ENCODE assay signal across 16 cellular contexts in the genomic region with DNA sequence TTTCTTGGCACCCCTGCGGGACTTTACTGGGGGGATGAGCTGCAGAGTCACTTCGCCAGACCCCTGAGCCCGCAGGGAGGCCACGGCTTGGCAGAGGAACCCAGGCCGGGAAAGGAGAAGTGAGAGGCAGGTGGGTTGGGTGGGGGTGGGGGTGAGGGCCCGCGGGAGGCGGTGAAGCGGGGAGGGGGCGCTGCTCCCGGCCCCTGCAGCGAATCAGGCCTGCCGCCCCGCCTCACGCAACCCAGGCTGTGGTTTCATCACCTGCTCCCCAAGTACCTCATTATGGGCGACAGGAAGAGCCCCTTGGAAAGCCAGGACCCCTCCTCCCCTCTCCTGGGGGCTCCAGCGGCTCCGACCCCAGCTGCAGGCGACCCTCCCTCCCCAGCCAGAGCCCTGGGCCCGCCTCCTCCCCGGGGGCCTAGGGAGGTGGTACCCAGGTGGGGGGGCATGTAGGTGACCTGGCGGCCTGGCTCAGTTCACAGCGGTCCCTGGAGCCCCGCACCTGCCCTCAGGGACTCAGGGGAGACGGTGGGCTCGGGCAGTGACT. TPM values are rescaled to one million over a fixed set of nuclear protein-coding genes. Genes with fewer than 3 reads are reported as not detected.
A peak's percentile ranks its signal among the peaks of the same experiment; 100 is the strongest.
DNase-seq lines count a peak whose midpoint lies in the region; ATAC-seq, FAIRE-seq and TF ChIP-seq lines count a peak whose summit lies in the region.
"Had no signal": no experiment of that assay in that cellular context is flagged by ENCODE, and none has a peak within 500 bp of the region (broad histone marks: within the 10 kb centered on the region; RNA-seq: fewer than 3 reads in every experiment).

No MANE protein-coding gene starts in this region.

- peaks cover 12 to 26% (median 23%) of the 10 kb centered on the region in 3 donors for H3K4me1 Mint-ChIP-seq in IgD-negative memory B cell

- CTCF ChIA-PET in H1 (lab: Charles Lee; ENCODE audit: partially characterized antibody): interaction anchor here (0.6 to 11.9 kb wide), 7 partner anchors 9 to 173 kb away, joined by 3 to 109 read pairs (median 3); a partner anchor contains a TSS

- peak overlapping the region; percentile 76 for H2BK5ac ChIP-seq in H1 (ENCODE audit: low read depth, low read length)

- peak overlapping the region; percentile 19 to 50; a peak in 3 of 4 replicates for H3K4me2 ChIP-seq in H1 (ENCODE audit: insufficient read depth in 1 of 2, low read depth in 2 of 2, low read length in 2 of 2)

- H3K79me1 ChIP-seq in H1 (ENCODE audit: low read depth, low read length): no peaks in the 10 kb centered on the region

- no peak overlapping the region for H2BK15ac ChIP-seq in H1 (ENCODE audit: low read length)

- peak overlapping the region; percentile 85 for H3K4ac ChIP-seq in H1 (replicated peaks; ENCODE audit: insufficient read length, low read depth, low read length)

- peaks cover 2% of the 10 kb centered on the region for H3K36me3 Mint-ChIP-seq in IgD-negative memory B cell

- TF ChIP-seq POLR2A in H1 (IDR thresholded peaks at IDR 0.05; ENCODE audit: control extremely low read depth in 1 of 2, low read depth in 2 of 2, low read length in 2 of 2) (peak in 1 of 2 experiments; percentile 24; a peak in 1 of 3 replicates), uterus (IDR thresholded peaks at IDR 0.05) (no peak)

- peaks cover 4% of the 10 kb centered on the region; the same call in 1 of the 2 replicates for H3K23me2 ChIP-seq in H1 (ENCODE audit: low read depth, low read length)

- no peak overlapping the region; a peak in 1 of 7 replicates for H3K9ac ChIP-seq in H1 (replicated peaks in 1 of 4; ENCODE audit: extremely low read depth in 1 of 4, low read depth in 3 of 4, low read length in 3 of 4)

- H3K4me3 ChIP-seq in H1 (ENCODE audit: extremely low read depth in 1 of 4, insufficient read depth in 2 of 4, low read depth in 3 of 4, low read length in 4 of 4) (peak overlapping the region in 1 of 4 experiments; percentile 29; a peak in 2 of 8 replicates), uterus (no peak overlapping the region)
- H3K4me3 ChIP-seq: stomach had no signal

- WGBS in H1 (ENCODE audit: extremely low coverage in 1 of 2, insufficient coverage in 1 of 2, insufficient read length in 1 of 2, insufficient replicate concordance in 2 of 2, low coverage in 1 of 2, low lambda C conversion rate in 2 of 2, missing lambda C conversion rate in 1 of 2), 2 experiments: 48% methylated on average over 17 of the region's 26 CpGs; no CpG with 5 or more reads in 1 of the 2 experiments

- 0 out of 2 replicates have a peak overlapping the region, but pooled peaks have one; percentile 63 for H2BK12ac ChIP-seq in H1 (ENCODE audit: low read depth, low read length)

- peaks cover 0 to 8% (median 5%) of the 10 kb centered on the region in 4 experiments; a peak in 4 of 7 replicates for H3K4me1 ChIP-seq in H1 (replicated peaks in 1 of 4; ENCODE audit: control insufficient read depth in 3 of 4, insufficient read depth in 4 of 4, low read length in 3 of 4)
- no peaks in the 10 kb centered on the region for H3K4me1 ChIP-seq in uterus
- H3K4me1 ChIP-seq: stomach had no signal

- no peak overlapping the region for H3K14ac ChIP-seq in H1 (ENCODE audit: insufficient read length)

- H3K23ac ChIP-seq in H1 (ENCODE audit: insufficient read length): no peak overlapping the region

- H3K27me3 Mint-ChIP-seq in IgD-negative memory B cell: peaks cover 4% of the 10 kb centered on the region

- no peak overlapping the region for H2AFZ ChIP-seq in H1 (ENCODE audit: low read length)

- POLR2A ChIA-PET in H1 (lab: Charles Lee; ENCODE audit: partially characterized antibody): interaction anchor here (0.7 to 9.4 kb wide), 9 partner anchors 9 to 172 kb away, joined by 3 to 133 read pairs (median 3); a partner anchor contains a TSS

- peak overlapping the region; percentile 64 for H2BK120ac ChIP-seq in H1 (replicated peaks; ENCODE audit: low read depth, low read length)

- no peaks in the 10 kb centered on the region; a peak in 1 of 7 replicates for H3K27me3 ChIP-seq in H1 (replicated peaks in 1 of 4; ENCODE audit: control insufficient read depth in 3 of 4, extremely low read depth in 1 of 4, insufficient read depth in 3 of 4, low read length in 3 of 4)
- H3K27me3 ChIP-seq in uterus: no peaks in the 10 kb centered on the region
- H3K27me3 ChIP-seq: stomach had no signal

- FAIRE-seq in H1 (lab: Jason Lieb, UNC): no peak
- FAIRE-seq: endothelial cell of umbilical vein, small intestine had no signal

- H3K9me3 ChIP-seq in H1 (ENCODE audit: insufficient read depth in 2 of 2, low read depth in 1 of 2, low read length in 1 of 2) (no peaks in the 10 kb centered on the region), uterus (no peaks in the 10 kb centered on the region)
- H3K9me3 ChIP-seq: stomach had no signal

- ATAC-seq in sciatic nerve (no peak), GM18867 (IDR thresholded peaks at IDR 0.05; ENCODE audit: unreplicated experiment) (no peak)

- peak overlapping the region; percentile 93 for H4K91ac ChIP-seq in H1 (replicated peaks; ENCODE audit: insufficient read length, low read length)

- peak overlapping the region in 3 of 4 donors; percentile 57 to 87 (median 72) for H3K4me3 Mint-ChIP-seq in IgD-negative memory B cell

- no peak for TF ChIP-seq RAD21 in H1 (IDR thresholded peaks at IDR 0.05 in 1 of 2, conservative IDR thresholded peaks at IDR 0.05 in 1 of 2; ENCODE audit: low read depth in 2 of 2, low read length in 2 of 2)

- peak overlapping the region; percentile 90; the same call in 1 of the 2 replicates for H2BK20ac ChIP-seq in H1 (ENCODE audit: low read length)

- H3K36me3 ChIP-seq in H1 (ENCODE audit: control insufficient read depth in 2 of 4, insufficient read depth in 4 of 4, low read length in 3 of 4) (peaks cover 0 to 8% (median 0%) of the 10 kb centered on the region in 4 experiments; a peak in 1 of 8 replicates), uterus (no peaks in the 10 kb centered on the region)

- no peak for TF ChIP-seq EP300 in H1 (IDR thresholded peaks at IDR 0.05; ENCODE audit: borderline replicate concordance in 1 of 2, low read depth in 2 of 2, low read length in 2 of 2)

- H3K27ac ChIP-seq in H1 (ENCODE audit: low read depth, low read length): no peak overlapping the region; the same call in 1 of the 2 replicates
- no peak overlapping the region for H3K27ac ChIP-seq in uterus
- H3K27ac ChIP-seq: stomach had no signal

- DNase-seq in CD1c-positive myeloid dendritic cell (ENCODE audit: extremely low spot score) (peak; percentile 20), GM19238 (ENCODE audit: insufficient read length, low spot score) (peak; percentile 67), H1 (ENCODE audit: low read depth in 1 of 2, low spot score in 2 of 2) (peak; percentile 33 to 76), sciatic nerve (ENCODE audit: low spot score) (no peak), uterus (no peak)
- DNase-seq in activated CD4-positive, alpha-beta T cell treated with anti-CD3 and anti-CD28 coated beads, Interleukin-2, amount 50 U/mL, for 48 hours: no peak
- DNase-seq: amniotic stem cell, Kasumi-1, NCI-H2081, SIG-M5, small intestine, stomach, T1000 had no signal

- no peaks in the 10 kb centered on the region for H3K79me2 ChIP-seq in H1 (ENCODE audit: control insufficient read depth in 1 of 2, insufficient read depth in 2 of 2, low read length in 2 of 2)

- H4K20me1 ChIP-seq in H1 (replicated peaks in 1 of 2; ENCODE audit: control insufficient read depth in 1 of 2, insufficient read depth in 2 of 2, low read length in 2 of 2): no peaks in the 10 kb centered on the region

- peak overlapping the region; percentile 60; the same call in 1 of the 2 replicates for H3K18ac ChIP-seq in H1 (ENCODE audit: extremely low read depth, low read length)

- H3K9me3 Mint-ChIP-seq in IgD-negative memory B cell: no peaks in the 10 kb centered on the region

- peak overlapping the region in 2 of 3 donors; percentile 50 to 57 for H3K27ac Mint-ChIP-seq in IgD-negative memory B cell

- H3K56ac ChIP-seq in H1 (replicated peaks; ENCODE audit: insufficient read length, low read depth, low read length): no peak overlapping the region

- peak overlapping the region; percentile 68 for H4K5ac ChIP-seq in H1 (ENCODE audit: insufficient read length, low read depth, low read length)

- intact Hi-C loops in sciatic nerve (cut with DNase I): loop anchor here (1.0 kb wide), 1 partner anchor 38 kb away; no protein-coding TSS in a partner anchor
- intact Hi-C loops in uterus (cut with DNase I; ENCODE audit: low total_unique reads): no loop called here

- H2AK5ac ChIP-seq in H1 (ENCODE audit: low read depth, low read length): 0 out of 2 replicates have a peak overlapping the region, but pooled peaks have one; percentile 24

- TF ChIP-seq CTCF in H1 (IDR thresholded peaks at IDR 0.05; ENCODE audit: control extremely low read depth in 1 of 3, insufficient read depth in 1 of 3, low read depth in 1 of 3, low read length in 3 of 3) (no peak), uterus (IDR thresholded peaks at IDR 0.05) (no peak)

- peak overlapping the region; percentile 97 for H4K8ac ChIP-seq in H1 (ENCODE audit: extremely low read depth, insufficient read depth, low read length)

RNA-seq across cellular contexts. Expression of a gene that starts 9.5 kb away (rescaled TPM):
- polyA plus RNA-seq in IgD-negative memory B cell: 1.8 TPM
- 2.8 and 4.1 TPM in 2 replicates for total RNA-seq in H1 (2021; fragmentation: NEBNext Ultra II Directional; extraction: Animal tissue kit (Norgen Biotek cat#: 25700))
- polyA plus RNA-seq in H1 (2011; rRNA removed): 3.7 and 17.8 TPM in 2 replicates
- 8.9 TPM for polyA plus RNA-seq in H1 (2011; cell fraction: cytosol; rRNA removed)
- 17.1 TPM for polyA plus RNA-seq in H1 (2011; cell fraction: nucleus; rRNA removed)
- polyA plus RNA-seq in H1 (2012, experiment 1 of 2): 1.4 to 2.8 TPM (median 1.6 TPM) in 4 replicates
- polyA plus RNA-seq in H1 (2012, experiment 2 of 2): 1.7 TPM
- 1.1 TPM for polyA plus RNA-seq in H1 (2013, experiment 1 of 2)
- 1.5 TPM for polyA plus RNA-seq in H1 (2013, experiment 2 of 2)
- 0.76 and 2.1 TPM in 2 replicates for polyA minus RNA-seq in H1 (2011; rRNA and poly(A)+ RNA removed)
- not detected for polyA minus RNA-seq in H1 (2011; cell fraction: cytosol; rRNA and poly(A)+ RNA removed)
- 1.4 TPM for polyA minus RNA-seq in H1 (2011; cell fraction: nucleus; rRNA and poly(A)+ RNA removed)
- 4.7 TPM for total RNA-seq in sciatic nerve
- 1 to 10 TPM in 1 of 4 donors, under 1 TPM in 1, not detected in 2; 0.55 to 2.0 TPM for total RNA-seq in uterus

RNA-seq across cellular contexts. Expression of a gene that starts 22.3 kb away (rescaled TPM):
- 18.5 TPM for polyA plus RNA-seq in IgD-negative memory B cell
- 41.9 and 47.8 TPM in 2 replicates for total RNA-seq in H1 (2021; fragmentation: NEBNext Ultra II Directional; extraction: Animal tissue kit (Norgen Biotek cat#: 25700))
- 103 and 153 TPM in 2 replicates for polyA plus RNA-seq in H1 (2011; rRNA removed)
- polyA plus RNA-seq in H1 (2011; cell fraction: cytosol; rRNA removed): 80.8 TPM
- polyA plus RNA-seq in H1 (2011; cell fraction: nucleus; rRNA removed): 202 TPM
- polyA plus RNA-seq in H1 (2012, experiment 1 of 2): 26.3 to 50.2 TPM (median 47.7 TPM) in 4 replicates
- 46.4 TPM for polyA plus RNA-seq in H1 (2012, experiment 2 of 2)
- polyA plus RNA-seq in H1 (2013, experiment 1 of 2): 62.3 TPM
- polyA plus RNA-seq in H1 (2013, experiment 2 of 2): 53.9 TPM
- 46.0 and 81.2 TPM in 2 replicates for polyA minus RNA-seq in H1 (2011; rRNA and poly(A)+ RNA removed)
- 40.2 TPM for polyA minus RNA-seq in H1 (2011; cell fraction: cytosol; rRNA and poly(A)+ RNA removed)
- 34.3 TPM for polyA minus RNA-seq in H1 (2011; cell fraction: nucleus; rRNA and poly(A)+ RNA removed)
- 20.7 TPM for total RNA-seq in sciatic nerve
- total RNA-seq in uterus: 10 to 100 TPM in 3 of 4 donors, 1 to 10 TPM in 1; 3.5 to 33.6 (median 17.3) TPM

RNA-seq across cellular contexts. Expression of a gene that starts 31.4 kb away (rescaled TPM):
- polyA plus RNA-seq in IgD-negative memory B cell (21.6 TPM), H1 (2011; rRNA removed) (15.0 and 22.9 TPM in 2 replicates)
- total RNA-seq in H1 (2021; fragmentation: NEBNext Ultra II Directional; extraction: Animal tissue kit (Norgen Biotek cat#: 25700)): 15.9 and 20.9 TPM in 2 replicates
- 15.4 TPM for polyA plus RNA-seq in H1 (2011; cell fraction: cytosol; rRNA removed)
- 24.2 TPM for polyA plus RNA-seq in H1 (2011; cell fraction: nucleus; rRNA removed)
- 11.8 to 16.6 TPM (median 13.8 TPM) in 4 replicates for polyA plus RNA-seq in H1 (2012, experiment 1 of 2)
- polyA plus RNA-seq in H1 (2012, experiment 2 of 2): 10.5 TPM
- 13.4 TPM for polyA plus RNA-seq in H1 (2013, experiment 1 of 2)
- 13.0 TPM for polyA plus RNA-seq in H1 (2013, experiment 2 of 2)
- polyA minus RNA-seq in H1 (2011; rRNA and poly(A)+ RNA removed): 10.8 and 12.8 TPM in 2 replicates
- polyA minus RNA-seq in H1 (2011; cell fraction: cytosol; rRNA and poly(A)+ RNA removed): 4.4 TPM
- polyA minus RNA-seq in H1 (2011; cell fraction: nucleus; rRNA and poly(A)+ RNA removed): 12.4 TPM
- total RNA-seq in sciatic nerve (28.6 TPM), uterus (10 to 100 TPM in 1 of 4 donors, 1 to 10 TPM in 1, under 1 TPM in 1, not detected in 1; 0.26 to 28.4 (median 4.0) TPM)

RNA-seq across cellular contexts. Expression of a gene that starts 31.5 kb away (rescaled TPM):
- polyA plus RNA-seq in IgD-negative memory B cell (91.4 TPM), H1 (2011; rRNA removed) (87.5 and 105 TPM in 2 replicates)
- 72.9 and 77.7 TPM in 2 replicates for total RNA-seq in H1 (2021; fragmentation: NEBNext Ultra II Directional; extraction: Animal tissue kit (Norgen Biotek cat#: 25700))
- 84.1 TPM for polyA plus RNA-seq in H1 (2011; cell fraction: cytosol; rRNA removed)
- polyA plus RNA-seq in H1 (2011; cell fraction: nucleus; rRNA removed): 140 TPM
- polyA plus RNA-seq in H1 (2012, experiment 1 of 2): 71.3 to 123 TPM (median 104 TPM) in 4 replicates
- 156 TPM for polyA plus RNA-seq in H1 (2012, experiment 2 of 2)
- polyA plus RNA-seq in H1 (2013, experiment 1 of 2): 97.6 TPM
- polyA plus RNA-seq in H1 (2013, experiment 2 of 2): 103 TPM
- polyA minus RNA-seq in H1 (2011; rRNA and poly(A)+ RNA removed): 29.0 and 36.8 TPM in 2 replicates
- 32.7 TPM for polyA minus RNA-seq in H1 (2011; cell fraction: cytosol; rRNA and poly(A)+ RNA removed)
- polyA minus RNA-seq in H1 (2011; cell fraction: nucleus; rRNA and poly(A)+ RNA removed): 47.1 TPM
- total RNA-seq in sciatic nerve (58.2 TPM), uterus (10 to 100 TPM; 24.4 to 60.2 (median 53.8) TPM)

RNA-seq across cellular contexts. Expression of a gene that starts 42.7 kb away (rescaled TPM):
- 37.6 TPM for polyA plus RNA-seq in IgD-negative memory B cell
- 20.5 and 24.9 TPM in 2 replicates for total RNA-seq in H1 (2021; fragmentation: NEBNext Ultra II Directional; extraction: Animal tissue kit (Norgen Biotek cat#: 25700))
- 16.4 TPM in 2 replicates for polyA plus RNA-seq in H1 (2011; rRNA removed)
- 20.5 TPM for polyA plus RNA-seq in H1 (2011; cell fraction: cytosol; rRNA removed)
- 26.2 TPM for polyA plus RNA-seq in H1 (2011; cell fraction: nucleus; rRNA removed)
- 18.7 to 25.9 TPM (median 23.8 TPM) in 4 replicates for polyA plus RNA-seq in H1 (2012, experiment 1 of 2)
- polyA plus RNA-seq in H1 (2012, experiment 2 of 2): 27.7 TPM
- polyA plus RNA-seq in H1 (2013, experiment 1 of 2): 13.6 TPM
- 13.5 TPM for polyA plus RNA-seq in H1 (2013, experiment 2 of 2)
- polyA minus RNA-seq in H1 (2011; rRNA and poly(A)+ RNA removed): 11.5 and 12.5 TPM in 2 replicates
- polyA minus RNA-seq in H1 (2011; cell fraction: cytosol; rRNA and poly(A)+ RNA removed): 4.9 TPM
- polyA minus RNA-seq in H1 (2011; cell fraction: nucleus; rRNA and poly(A)+ RNA removed): 7.6 TPM
- total RNA-seq in sciatic nerve: 9.2 TPM
- total RNA-seq in uterus: 10 to 100 TPM in 2 of 4 donors, 1 to 10 TPM in 1, under 1 TPM in 1; 0.77 to 16.0 (median 8.5) TPM

Comparison
In these comparisons a context has a peak if more than half of its experiments do, and no peak if none do; other contexts are left out.
1. DNase-seq: peak in CD1c-positive myeloid dendritic cell (single experiment), GM19238 (single experiment) and H1 (2 of 2); none in sciatic nerve (single experiment), uterus (0 of 2) and activated CD4-positive, alpha-beta T cell treated with anti-CD3 and anti-CD28 coated beads, Interleukin-2, amount 50 U/mL, for 48 hours (0 of 2).